Comparison of ENCODE assay signal across 9 cellular contexts in the genomic region with DNA sequence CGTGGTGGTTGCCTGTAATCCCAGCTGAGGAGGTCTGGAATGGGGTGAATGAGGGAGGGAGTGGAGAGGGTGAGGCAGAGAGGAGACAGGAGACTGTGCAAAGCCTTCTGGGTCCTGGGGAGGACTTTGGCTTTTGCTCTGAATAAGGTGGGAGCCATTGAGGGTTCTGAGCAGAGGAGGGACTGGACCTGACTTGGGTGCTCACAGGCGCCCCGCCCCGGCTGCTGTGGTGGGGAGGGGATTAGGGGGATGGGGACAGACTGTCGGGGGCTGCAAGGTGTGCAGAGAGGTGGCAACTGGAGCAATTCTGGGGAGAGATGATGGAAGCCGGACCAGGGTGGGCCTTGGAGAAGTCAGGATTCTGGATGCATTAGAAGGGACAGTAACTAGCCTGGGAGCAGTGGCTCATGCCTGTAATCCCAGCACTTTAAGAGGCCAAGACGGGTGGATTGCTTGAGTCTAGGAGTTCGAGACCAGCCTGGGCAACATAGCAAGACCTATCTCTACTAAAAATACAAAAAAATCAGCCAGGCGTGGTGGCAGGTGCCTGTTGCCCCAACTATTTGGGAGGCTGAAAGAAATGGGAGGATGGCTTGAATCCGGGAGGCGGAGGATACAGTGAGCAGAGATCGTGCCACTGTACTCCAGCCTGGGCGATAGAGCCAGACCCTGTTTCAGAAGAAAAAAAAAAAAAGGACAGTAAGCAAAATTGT. TPM values are rescaled to one million over a fixed set of nuclear protein-coding genes. Genes with fewer than 3 reads are reported as not detected.
DNase-seq lines count a peak whose midpoint lies in the region; ATAC-seq, FAIRE-seq and TF ChIP-seq lines count a peak whose summit lies in the region.
"Had no signal": no experiment of that assay in that cellular context is flagged by ENCODE, and none has a peak within 500 bp of the region (broad histone marks: within the 10 kb centered on the region; RNA-seq: fewer than 3 reads in every experiment).

No MANE protein-coding gene starts in this region.

- ATAC-seq in CD4-positive, CD25-positive, alpha-beta regulatory T cell (ENCODE audit: low read depth in 2 of 2), result no peak
- no peak for ATAC-seq in PC-3
- no peak for ATAC-seq in HG03196 (IDR thresholded peaks at IDR 0.05; ENCODE audit: unreplicated experiment)

- H3F3A ChIP-seq in PC-3 (ENCODE audit: low read length, unreplicated experiment), result peaks cover 4% of the 10 kb centered on the region

- H4K20me1 ChIP-seq in PC-3 (ENCODE audit: low read length), result no peaks in the 10 kb centered on the region

- H3K9me2 ChIP-seq in PC-3 (replicated peaks; ENCODE audit: low read length), result no peaks in the 10 kb centered on the region

- peak overlapping the region; percentile 97 for H3K27ac ChIP-seq in CD4-positive, CD25-positive, alpha-beta regulatory T cell (ENCODE audit: insufficient read depth, low read length, poor library complexity, severe bottlenecking)
- peak overlapping the region; percentile 88 for H3K27ac ChIP-seq in PC-3 (ENCODE audit: low read length)
- peak overlapping the region; percentile 100 for H3K27ac ChIP-seq in effector memory CD4-positive, alpha-beta T cell (ENCODE audit: insufficient read depth, low read length, poor library complexity, severe bottlenecking)
- peak overlapping the region; percentile 6 to 76 for H3K27ac ChIP-seq in ovary

- no peak overlapping the region for H3K4me2 ChIP-seq in PC-3 (ENCODE audit: low read length)

- H3K4me3 Mint-ChIP-seq in CD4-positive, CD25-positive, alpha-beta regulatory T cell, result peak overlapping the region; percentile 85 to 97 (median 92)

- no peak for TF ChIP-seq EP300 in ovary (IDR thresholded peaks at IDR 0.05)

- no peak overlapping the region for H3K9ac ChIP-seq in PC-3 (ENCODE audit: low read length)

- no peaks in the 10 kb centered on the region for H3K9me3 ChIP-seq in CD4-positive, CD25-positive, alpha-beta regulatory T cell (ENCODE audit: control insufficient read depth in 2 of 2, low read length in 2 of 2)
- H3K9me3 ChIP-seq in PC-3 (ENCODE audit: low read length) (no peaks in the 10 kb centered on the region), ovary (no peaks in the 10 kb centered on the region)
- no peaks in the 10 kb centered on the region for H3K9me3 ChIP-seq in effector memory CD4-positive, alpha-beta T cell (ENCODE audit: control insufficient read depth, low read length)

- WGBS in ovary, 3 donors, result 71 to 75% (median 74%) methylated on average over 13 of the region's 13 CpGs

- H3K36me3 ChIP-seq in CD4-positive, CD25-positive, alpha-beta regulatory T cell (ENCODE audit: control insufficient read depth, insufficient read depth, low read length), result no peaks in the 10 kb centered on the region
- no peaks in the 10 kb centered on the region for H3K36me3 ChIP-seq in PC-3 (ENCODE audit: low read depth, low read length)
- no peaks in the 10 kb centered on the region for H3K36me3 ChIP-seq in effector memory CD4-positive, alpha-beta T cell (ENCODE audit: control insufficient read depth, insufficient read depth, low read length)
- no peaks in the 10 kb centered on the region for H3K36me3 ChIP-seq in ovary

- BruUV-seq in PC-3 (replicated peaks; lab: Mats Ljungman, UMichigan), result no TSS peak

- H3K9me3 Mint-ChIP-seq in CD4-positive, CD25-positive, alpha-beta regulatory T cell, result no peaks in the 10 kb centered on the region

- peak overlapping the region; percentile 78 for H3K4me3 ChIP-seq in CD4-positive, CD25-positive, alpha-beta regulatory T cell (ENCODE audit: low read depth, low read length)
- no peak overlapping the region for H3K4me3 ChIP-seq in PC-3 (ENCODE audit: low read length)
- no peak overlapping the region for H3K4me3 ChIP-seq in effector memory CD4-positive, alpha-beta T cell (ENCODE audit: insufficient read depth, low read depth, low read length, poor library complexity, severe bottlenecking)
- no peak overlapping the region for H3K4me3 ChIP-seq in ovary

- H3K27me3 ChIP-seq in CD4-positive, CD25-positive, alpha-beta regulatory T cell (ENCODE audit: control insufficient read depth, insufficient read depth, low read length), result peaks cover 7% of the 10 kb centered on the region
- H3K27me3 ChIP-seq in PC-3 (ENCODE audit: low read length), result no peaks in the 10 kb centered on the region
- H3K27me3 ChIP-seq in effector memory CD4-positive, alpha-beta T cell (replicated peaks; ENCODE audit: control insufficient read depth, insufficient read depth, low read length, poor library complexity, severe bottlenecking), result peaks cover 4% of the 10 kb centered on the region
- H3K27me3 ChIP-seq in ovary, result no peaks in the 10 kb centered on the region

- H3K4me1 ChIP-seq in CD4-positive, CD25-positive, alpha-beta regulatory T cell (ENCODE audit: control insufficient read depth, insufficient read depth, low read length, poor library complexity, severe bottlenecking), result peaks cover 22% of the 10 kb centered on the region
- peaks cover 9% of the 10 kb centered on the region for H3K4me1 ChIP-seq in PC-3 (ENCODE audit: insufficient read depth, low read length)
- peaks cover 22% of the 10 kb centered on the region for H3K4me1 ChIP-seq in effector memory CD4-positive, alpha-beta T cell (ENCODE audit: control insufficient read depth, insufficient read depth, low read length, poor library complexity, severe bottlenecking)
- H3K4me1 ChIP-seq in ovary (ENCODE audit: insufficient read depth), result no peaks in the 10 kb centered on the region

- H2AFZ ChIP-seq in PC-3 (ENCODE audit: low read length), result no peak overlapping the region

- TF ChIP-seq CTCF in PC-3 (conservative IDR thresholded peaks at IDR 0.05; ENCODE audit: low read depth, low read length) (no peak), ovary (IDR thresholded peaks at IDR 0.05) (no peak)

- POLR2A ChIA-PET in PC-3 (lab: Charles Lee; ENCODE audit: unreplicated experiment), result interaction anchor here (0.6 to 2.0 kb wide), 2 partner anchors 15 to 21 kb away, joined by 3 to 35 read pairs; no protein-coding TSS in a partner anchor

- H3K27ac Mint-ChIP-seq in CD4-positive, CD25-positive, alpha-beta regulatory T cell, result peak overlapping the region; percentile 66 to 98 (median 96)

- DNase-seq in CD4-positive, CD25-positive, alpha-beta regulatory T cell, result no peak
- DNase-seq in PC-3, result no peak
- no peak for DNase-seq in effector memory CD4-positive, alpha-beta T cell
- DNase-seq in ovary, result peak in 1 of 5 donors; percentile 46
- DNase-seq in posterior vena cava (ENCODE audit: low spot score), result no peak
- DNase-seq in NCI-H1930 (lab: John Stamatoyannopoulos, UW), result no peak
- no peak for DNase-seq in HTR-8/SVneo (ENCODE audit: insufficient read length, low spot score)
- DNase-seq: NCI-H2029 had no signal

- CTCF ChIA-PET in PC-3 (lab: Charles Lee), result interaction anchor here (0.6 to 1.6 kb wide), 3 partner anchors 14 to 263 kb away, joined by 3 to 9 read pairs (median 7); no protein-coding TSS in a partner anchor

- peaks cover 4% of the 10 kb centered on the region for H3K36me3 Mint-ChIP-seq in CD4-positive, CD25-positive, alpha-beta regulatory T cell

- no peak for TF ChIP-seq POLR2A in ovary (IDR thresholded peaks at IDR 0.05)

- intact Hi-C loops in PC-3 (cut with micrococcal nuclease) (loop anchor here (5.0 kb wide), 1 partner anchor 34 kb away; no protein-coding TSS in a partner anchor), ovary (cut with DNase I) (loop anchor here (5.0 to 10.0 kb wide), 8 partner anchors 56 to 696 kb away; a partner anchor contains a TSS), posterior vena cava (cut with DNase I) (loop anchor here (5.0 kb wide), 2 partner anchors 79 to 264 kb away; no protein-coding TSS in a partner anchor)

- H3K79me2 ChIP-seq in PC-3 (ENCODE audit: low read length), result no peaks in the 10 kb centered on the region

- H3K27me3 Mint-ChIP-seq in CD4-positive, CD25-positive, alpha-beta regulatory T cell, result peaks cover 24% of the 10 kb centered on the region

- peaks cover 6 to 43% (median 25%) of the 10 kb centered on the region in 4 donors for H3K4me1 Mint-ChIP-seq in CD4-positive, CD25-positive, alpha-beta regulatory T cell

- FAIRE-seq in HTR-8/SVneo (lab: Jason Lieb, UNC), result no peak

RNA-seq across cellular contexts. Expression of a gene that starts 16.1 kb away (rescaled TPM):
- not detected for total RNA-seq in CD4-positive, CD25-positive, alpha-beta regulatory T cell
- polyA plus RNA-seq in CD4-positive, CD25-positive, alpha-beta regulatory T cell, result not detected
- total RNA-seq in PC-3 (2014; rRNA removed) (1.7 TPM in 1 of 2 replicates, not detected in the other), ovary (1 to 10 TPM in 3 of 7 donors, under 1 TPM in 1, not detected in 3; 0.98 to 2.4 (median 1.3) TPM), posterior vena cava (under 1 TPM in 1 of 2 donors, not detected in 1; 1.00 TPM)
- under 1 TPM in 1 of 2 donors, not detected in 1; 0.30 TPM for polyA plus RNA-seq in ovary

RNA-seq across cellular contexts. Expression of a gene that starts 45.1 kb away (rescaled TPM):
- total RNA-seq in CD4-positive, CD25-positive, alpha-beta regulatory T cell, result 1.7 TPM
- polyA plus RNA-seq in CD4-positive, CD25-positive, alpha-beta regulatory T cell, result under 1 TPM in 3 of 4 donors, not detected in 1; 0.24 to 0.63 (median 0.53) TPM
- total RNA-seq in PC-3 (2014; rRNA removed) (5.4 and 6.0 TPM in 2 replicates), ovary (1 to 10 TPM; 1.3 to 3.7 (median 2.3) TPM), posterior vena cava (1 to 10 TPM; 1.2 to 2.0 TPM)
- polyA plus RNA-seq in ovary, result 1 to 10 TPM in 1 of 2 donors, under 1 TPM in 1; 0.57 to 2.8 TPM

RNA-seq across cellular contexts. Expression of a gene that starts 45.2 kb away (rescaled TPM):
- 35.0 TPM for total RNA-seq in CD4-positive, CD25-positive, alpha-beta regulatory T cell
- 1 to 10 TPM; 3.7 to 4.9 (median 4.2) TPM for polyA plus RNA-seq in CD4-positive, CD25-positive, alpha-beta regulatory T cell
- total RNA-seq in PC-3 (2014; rRNA removed) (67.7 and 102 TPM in 2 replicates), ovary (10 to 100 TPM; 21.0 to 38.1 (median 29.7) TPM), posterior vena cava (10 to 100 TPM; 16.8 to 22.6 TPM)
- polyA plus RNA-seq in ovary, result 10 to 100 TPM; 13.1 to 24.1 TPM

Comparison
In these comparisons a context has a peak if more than half of its experiments do, and no peak if none do; other contexts are left out.
1. H3K27ac ChIP-seq: peak in every context shown above with its lines; median percentile 100 in effector memory CD4-positive, alpha-beta T cell; 97 in CD4-positive, CD25-positive, alpha-beta regulatory T cell; 88 in PC-3; 41 in ovary.